ENCODE assay signal across 19 cellular contexts in the genomic region with DNA sequence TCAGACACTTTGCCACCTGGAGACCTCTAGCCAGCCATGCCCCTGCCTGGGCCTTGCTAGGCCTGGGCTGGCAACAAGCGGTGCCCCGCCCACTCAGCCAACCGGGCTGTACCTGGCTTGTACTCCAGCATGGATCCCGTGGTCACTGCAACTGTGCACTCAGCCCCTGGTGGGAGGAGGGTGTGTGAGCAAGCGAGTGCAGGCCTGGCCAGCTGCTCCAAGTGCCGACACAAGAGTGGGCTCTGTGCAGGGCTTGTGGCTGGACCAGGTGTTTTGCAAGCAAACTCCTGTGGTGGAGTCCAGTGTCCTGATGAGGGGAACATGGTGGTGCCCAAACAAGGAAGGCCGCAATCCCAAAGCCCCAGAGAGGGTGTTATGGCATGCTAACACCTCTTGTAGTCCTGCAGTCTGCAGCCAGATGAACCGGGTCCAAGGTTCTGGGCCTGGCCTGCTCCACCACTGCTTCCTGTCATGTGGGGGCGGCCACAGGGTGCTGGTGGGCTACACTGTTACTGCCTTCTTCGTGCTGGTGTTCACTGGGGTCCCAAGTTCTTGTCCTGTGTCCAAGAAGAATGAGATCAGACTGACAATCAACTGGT.
A peak's percentile ranks its signal among the peaks of the same experiment; 100 is the strongest.
DNase-seq lines count a peak whose midpoint lies in the region; ATAC-seq and TF ChIP-seq lines count a peak whose summit lies in the region.
"Had no signal": no experiment of that assay in that cellular context is flagged by ENCODE, and none has a peak within 500 bp of the region (broad histone marks: within the 10 kb centered on the region; RNA-seq: fewer than 3 reads in every experiment).

No MANE protein-coding gene starts in this region.

- no peaks in the 10 kb centered on the region for H3K27me3 Mint-ChIP-seq in natural killer cell treated with Interleukin-12 subunit alpha and Interleukin-12 subunit beta and Interleukin-15 and Interleukin-18, amount 100 ng/mL, for 72 hours
- H3K27me3 Mint-ChIP-seq in natural killer cell (ENCODE audit: low read depth in 2 of 2), result no peaks in the 10 kb centered on the region
- H3K27me3 Mint-ChIP-seq in T-cell, result no peaks in the 10 kb centered on the region
- H3K27me3 Mint-ChIP-seq: CD4-positive, alpha-beta T cell had no signal

- no peaks in the 10 kb centered on the region for H3K9me3 ChIP-seq in WERI-Rb-1 (ENCODE audit: severe bottlenecking)
- H3K9me3 ChIP-seq: Peyer's patch had no signal

- H3K36me3 ChIP-seq in WERI-Rb-1, result no peaks in the 10 kb centered on the region
- H3K36me3 ChIP-seq: Peyer's patch had no signal

- DNase-seq in natural killer cell treated with Interleukin-12 subunit alpha and Interleukin-12 subunit beta and Interleukin-15 and Interleukin-18, amount 100 ng/mL, for 72 hours (ENCODE audit: low spot score), result no peak
- no peak for DNase-seq in natural killer cell
- DNase-seq in WERI-Rb-1, result no peak
- peak; percentile 91 for DNase-seq in left lobe of liver (ENCODE audit: low spot score)
- no peak for DNase-seq in stimulated activated CD4-positive, alpha-beta T cell treated with anti-CD3 and anti-CD28 coated beads, Interleukin-4, amount 100 ng/mL, for 1 hour
- no peak for DNase-seq in NCI-H2081 (lab: John Stamatoyannopoulos, UW)
- DNase-seq in T-cell, result no peak
- DNase-seq: CD4-positive, alpha-beta T cell; DMS79 treated with DMSO at 0.1 percent for 48 hours; GDM1; KG1; NCI-H1092; NCI-H1694; NCI-H345; NCI-H82; Peyer's patch; Right ventricle myocardium superior had no signal

- TF ChIP-seq CTCF in natural killer cell (IDR thresholded peaks at IDR 0.05) (no peak), WERI-Rb-1 (IDR thresholded peaks at IDR 0.05; ENCODE audit: low read depth, low read length) (0 out of 2 replicates have a peak, but pooled peaks have one; percentile 4)

- H3K9me3 Mint-ChIP-seq in natural killer cell treated with Interleukin-12 subunit alpha and Interleukin-12 subunit beta and Interleukin-15 and Interleukin-18, amount 100 ng/mL, for 72 hours, result no peaks in the 10 kb centered on the region
- H3K9me3 Mint-ChIP-seq in natural killer cell (no peaks in the 10 kb centered on the region), T-cell (no peaks in the 10 kb centered on the region)
- H3K9me3 Mint-ChIP-seq: CD4-positive, alpha-beta T cell had no signal

- intact Hi-C loops in natural killer cell (cut with micrococcal nuclease), result no loop called here

- H3K27ac Mint-ChIP-seq in natural killer cell treated with Interleukin-12 subunit alpha and Interleukin-12 subunit beta and Interleukin-15 and Interleukin-18, amount 100 ng/mL, for 72 hours, result no peak overlapping the region
- H3K27ac Mint-ChIP-seq in natural killer cell (no peak overlapping the region), T-cell (peak overlapping the region in 1 of 2 donors; percentile 11)
- H3K27ac Mint-ChIP-seq: CD4-positive, alpha-beta T cell had no signal

- CTCF ChIA-PET in T-cell (lab: Charles Lee), result no interaction called here

- H3K4me3 Mint-ChIP-seq in natural killer cell treated with Interleukin-12 subunit alpha and Interleukin-12 subunit beta and Interleukin-15 and Interleukin-18, amount 100 ng/mL, for 72 hours, result no peak overlapping the region
- H3K4me3 Mint-ChIP-seq in natural killer cell (no peak overlapping the region), T-cell (no peak overlapping the region)
- H3K4me3 Mint-ChIP-seq: CD4-positive, alpha-beta T cell had no signal

- no peaks in the 10 kb centered on the region for H3K36me3 Mint-ChIP-seq in natural killer cell treated with Interleukin-12 subunit alpha and Interleukin-12 subunit beta and Interleukin-15 and Interleukin-18, amount 100 ng/mL, for 72 hours
- H3K36me3 Mint-ChIP-seq in natural killer cell (no peaks in the 10 kb centered on the region), T-cell (no peaks in the 10 kb centered on the region)

- H3K4me3 ChIP-seq in WERI-Rb-1 (ENCODE audit: low read depth, low read length), result no peak overlapping the region
- H3K4me3 ChIP-seq: Peyer's patch had no signal

- POLR2A ChIA-PET in T-cell (lab: Charles Lee), result no interaction called here

- no peaks in the 10 kb centered on the region for H3K4me1 Mint-ChIP-seq in natural killer cell treated with Interleukin-12 subunit alpha and Interleukin-12 subunit beta and Interleukin-15 and Interleukin-18, amount 100 ng/mL, for 72 hours (ENCODE audit: low read depth in 2 of 2)
- no peaks in the 10 kb centered on the region for H3K4me1 Mint-ChIP-seq in natural killer cell
- peaks cover 10 to 14% (median 13%) of the 10 kb centered on the region in 3 donors for H3K4me1 Mint-ChIP-seq in T-cell

- no peak overlapping the region for H3K27ac ChIP-seq in WERI-Rb-1
- H3K27ac ChIP-seq: Peyer's patch had no signal

- ATAC-seq in natural killer cell treated with Interleukin-12 subunit alpha and Interleukin-12 subunit beta and Interleukin-15 and Interleukin-18, amount 100 ng/mL, for 72 hours, result peak; percentile 40 to 56
- no peak for ATAC-seq in natural killer cell
- ATAC-seq in left lobe of liver, result peak; percentile 82
- no peak for ATAC-seq in HG03442 (IDR thresholded peaks at IDR 0.05; ENCODE audit: unreplicated experiment)
- no peak for ATAC-seq in T-cell (replicated peaks in 1 of 4)
- ATAC-seq: SK-N-SH treated with all-trans-retinoic acid at 6 μM for 48 hours had no signal

- no peaks in the 10 kb centered on the region for H3K27me3 ChIP-seq in WERI-Rb-1 (ENCODE audit: insufficient read depth, low read depth, severe bottlenecking)
- H3K27me3 ChIP-seq: Peyer's patch had no signal

Comparison
In these comparisons a context has a peak if more than half of its experiments do, and no peak if none do; other contexts are left out.
1. ATAC-seq: peak in natural killer cell treated with Interleukin-12 subunit alpha and Interleukin-12 subunit beta and Interleukin-15 and Interleukin-18, amount 100 ng/mL, for 72 hours (2 of 2) and left lobe of liver (single experiment); none in natural killer cell (0 of 3), HG03442 (single experiment) and T-cell (0 of 4).